In genomic region chr21:29346281-29346680, GRCh38 we compare ENCODE assay signal across 24 cellular contexts. TPM values are rescaled to one million over a fixed set of nuclear protein-coding genes. Genes with fewer than 3 reads are reported as not detected.
DNase-seq lines count a peak whose midpoint lies in the region; ATAC-seq and TF ChIP-seq lines count a peak whose summit lies in the region.
"Had no signal": no experiment of that assay in that cellular context is flagged by ENCODE, and none has a peak within 500 bp of the region (broad histone marks: within the 10 kb centered on the region; RNA-seq: fewer than 3 reads in every experiment).

No MANE protein-coding gene starts in this region.

- H3K4me3 Mint-ChIP-seq in Caco-2 (ENCODE audit: unreplicated experiment): no peak overlapping the region
- no peak overlapping the region for H3K4me3 Mint-ChIP-seq in T-helper 17 cell
- H3K4me3 Mint-ChIP-seq: activated naive CD4-positive, alpha-beta T cell treated with anti-CD3 and anti-CD28 coated beads, Interleukin-2, amount 10 ng/mL, durations not matched to agents 7 days and 5 days; brain; T-helper 1 cell treated with Interleukin-12 subunit alpha and Interleukin-12 subunit beta and Interleukin-4 antibody, amounts not matched to agents 30 μg/mL and 1 μg/mL, for 36 hours had no signal

- peaks cover 16% of the 10 kb centered on the region for H3K4me1 ChIP-seq in Caco-2
- peaks cover 70% of the 10 kb centered on the region for H3K4me1 ChIP-seq in osteoblast (ENCODE audit: insufficient read depth, low read length)
- H3K4me1 ChIP-seq: prostate gland had no signal

- ATAC-seq in T-helper 17 cell: no peak
- ATAC-seq in left lobe of liver: peak; percentile 75
- no peak for ATAC-seq in GM21360 (IDR thresholded peaks at IDR 0.05; ENCODE audit: unreplicated experiment)
- ATAC-seq in GM21515 (IDR thresholded peaks at IDR 0.05; ENCODE audit: unreplicated experiment): no peak
- ATAC-seq: sciatic nerve had no signal

- peaks cover 26% of the 10 kb centered on the region for H3K4me1 Mint-ChIP-seq in Caco-2 (ENCODE audit: low read depth, unreplicated experiment)
- peaks cover 23% of the 10 kb centered on the region for H3K4me1 Mint-ChIP-seq in T-helper 17 cell

- TF ChIP-seq CTCF in Caco-2 (IDR thresholded peaks at IDR 0.05; ENCODE audit: insufficient read depth in 1 of 2, low read depth in 1 of 2, low read length in 1 of 2, severe bottlenecking in 1 of 2, unreplicated experiment in 1 of 2) (no peak), osteoblast (IDR thresholded peaks at IDR 0.05; ENCODE audit: extremely low read depth, low read depth, low read length) (no peak)

- H2AFZ ChIP-seq in osteoblast (ENCODE audit: low read length): no peak overlapping the region

- CTCF ChIA-PET in Caco-2 (lab: Charles Lee): no interaction called here

- intact Hi-C loops in Caco-2 (cut with micrococcal nuclease; ENCODE audit: unreplicated experiment): no loop called here

- peaks cover 53% of the 10 kb centered on the region for H3K79me2 ChIP-seq in osteoblast (ENCODE audit: insufficient read depth, low read length)

- no peaks in the 10 kb centered on the region for H3K9me3 ChIP-seq in Caco-2
- no peaks in the 10 kb centered on the region for H3K9me3 ChIP-seq in T-helper 17 cell (ENCODE audit: control insufficient read depth, low read length, poor library complexity, severe bottlenecking)
- no peaks in the 10 kb centered on the region for H3K9me3 ChIP-seq in osteoblast (ENCODE audit: low read depth, low read length)
- H3K9me3 ChIP-seq: prostate gland, tibial nerve had no signal

- no TSS peak for BruUV-seq in Caco-2 (replicated peaks; lab: Mats Ljungman, UMichigan)

- no peaks in the 10 kb centered on the region for H3K9me3 Mint-ChIP-seq in Caco-2 (ENCODE audit: unreplicated experiment)
- H3K9me3 Mint-ChIP-seq: activated naive CD4-positive, alpha-beta T cell treated with anti-CD3 and anti-CD28 coated beads, Interleukin-2, amount 10 ng/mL, durations not matched to agents 7 days and 5 days; brain; T-helper 1 cell treated with Interleukin-12 subunit alpha and Interleukin-12 subunit beta and Interleukin-4 antibody, amounts not matched to agents 30 μg/mL and 1 μg/mL, for 36 hours had no signal

- H3K4me2 ChIP-seq in osteoblast (ENCODE audit: insufficient read depth, low read length): no peak overlapping the region

- peaks cover 26% of the 10 kb centered on the region for H3K36me3 Mint-ChIP-seq in Caco-2 (ENCODE audit: insufficient read depth, unreplicated experiment)
- H3K36me3 Mint-ChIP-seq in T-helper 17 cell (ENCODE audit: low read depth): peaks cover 2% of the 10 kb centered on the region

- no peak for DNase-seq in Caco-2
- no peak for DNase-seq in T-helper 17 cell
- DNase-seq in left lobe of liver (ENCODE audit: low spot score): peak; percentile 53
- DNase-seq in osteoblast (ENCODE audit: insufficient read length, low spot score, missing footprints): no peak
- no peak for DNase-seq in RKO (ENCODE audit: low spot score)
- no peak for DNase-seq in middle frontal gyrus (ENCODE audit: extremely low spot score, low spot score)
- DNase-seq: activated CD4-positive, alpha-beta T cell treated with anti-CD3 and anti-CD28 coated beads, Interleukin-2, amount 50 U/mL, for 48 hours; activated naive CD4-positive, alpha-beta T cell treated with anti-CD3 and anti-CD28 coated beads, Interleukin-2, amount 10 ng/mL, durations not matched to agents 7 days and 5 days; amniotic stem cell; GOT3; hippocampal formation; NCI-H1105 treated with DMSO at 0.1 percent for 48 hours; NCI-H1930; NCI-H2171 treated with DMSO at 0.1 percent for 48 hours; NCI-H510A; stimulated activated CD4-positive, alpha-beta T cell treated with anti-CD3 and anti-CD28 coated beads, Interleukin-2, amount 100 ng/mL, for 48 hours had no signal

- H3K27ac Mint-ChIP-seq in Caco-2 (ENCODE audit: unreplicated experiment) (peak overlapping the region; percentile 3), T-helper 17 cell (peak overlapping the region; percentile 75)
- H3K27ac Mint-ChIP-seq: activated naive CD4-positive, alpha-beta T cell treated with anti-CD3 and anti-CD28 coated beads, Interleukin-2, amount 10 ng/mL, durations not matched to agents 7 days and 5 days; brain; T-helper 1 cell treated with Interleukin-12 subunit alpha and Interleukin-12 subunit beta and Interleukin-4 antibody, amounts not matched to agents 30 μg/mL and 1 μg/mL, for 36 hours had no signal

- H3K27me3 ChIP-seq in Caco-2 (replicated peaks; ENCODE audit: control insufficient read depth, insufficient read depth, low read length): no peaks in the 10 kb centered on the region
- H3K27me3 ChIP-seq in osteoblast (ENCODE audit: insufficient read depth, low read length): no peaks in the 10 kb centered on the region
- H3K27me3 ChIP-seq: tibial nerve had no signal

- no peaks in the 10 kb centered on the region for H3K27me3 Mint-ChIP-seq in Caco-2 (ENCODE audit: insufficient read depth, unreplicated experiment)
- H3K27me3 Mint-ChIP-seq in T-helper 17 cell: no peaks in the 10 kb centered on the region
- H3K27me3 Mint-ChIP-seq: activated naive CD4-positive, alpha-beta T cell treated with anti-CD3 and anti-CD28 coated beads, Interleukin-2, amount 10 ng/mL, durations not matched to agents 7 days and 5 days; brain had no signal

- H3K36me3 ChIP-seq in Caco-2 (ENCODE audit: control insufficient read depth, insufficient read depth, low read length) (no peaks in the 10 kb centered on the region), osteoblast (ENCODE audit: insufficient read depth, low read length) (peaks cover 32% of the 10 kb centered on the region)
- H3K36me3 ChIP-seq: prostate gland had no signal

- no peaks in the 10 kb centered on the region for H4K20me1 ChIP-seq in osteoblast (ENCODE audit: insufficient read depth, low read length)

- H3K4me3 ChIP-seq in Caco-2 (ENCODE audit: low read depth, low read length) (no peak overlapping the region), osteoblast (ENCODE audit: insufficient read depth, low read length) (no peak overlapping the region)
- H3K4me3 ChIP-seq: prostate gland, tibial nerve had no signal

- H3K27ac ChIP-seq in osteoblast (ENCODE audit: low read depth, low read length): peak overlapping the region; percentile 83
- H3K27ac ChIP-seq: C4-2B, prostate gland had no signal

- POLR2A ChIA-PET in Caco-2 (lab: Charles Lee): no interaction called here

RNA-seq across cellular contexts. Expression of gene BACH1, which starts 47.6 kb away (rescaled TPM):
- total RNA-seq in Caco-2 (2022) (54.0 and 65.2 TPM in 2 replicates), T-helper 17 cell (10 to 100 TPM; 55.6 to 64.2 TPM), left lobe of liver (27.0 TPM), osteoblast (153 and 189 TPM in 2 replicates)
